19 cellular contexts compared by ENCODE assay signal in genomic region chr1:52693843-52694242, GRCh38. TPM values are rescaled to one million over a fixed set of nuclear protein-coding genes. Genes with fewer than 3 reads are reported as not detected.
A peak's percentile ranks its signal among the peaks of the same experiment; 100 is the strongest.
DNase-seq lines count a peak whose midpoint lies in the region; TF ChIP-seq lines count a peak whose summit lies in the region.
"Had no signal": no experiment of that assay in that cellular context is flagged by ENCODE, and none has a peak within 500 bp of the region (broad histone marks: within the 10 kb centered on the region; RNA-seq: fewer than 3 reads in every experiment).

No MANE protein-coding gene starts in this region.

- H3K4me2 ChIP-seq in Loucy (ENCODE audit: low read depth, low read length, poor library complexity, severe bottlenecking) (peak overlapping the region; percentile 16), OCI-LY7 (ENCODE audit: low read length) (no peak overlapping the region)
- H3K4me2 ChIP-seq: A549 had no signal

- no peaks in the 10 kb centered on the region for H4K20me1 ChIP-seq in Loucy (ENCODE audit: insufficient read depth, low read length, poor library complexity, severe bottlenecking)
- no peaks in the 10 kb centered on the region for H4K20me1 ChIP-seq in OCI-LY7 (ENCODE audit: insufficient read depth, low read length)

- no peaks in the 10 kb centered on the region for H3F3A ChIP-seq in Loucy (ENCODE audit: low read depth)

- H3K9me3 Mint-ChIP-seq in activated naive CD4-positive, alpha-beta T cell treated with anti-CD3 and anti-CD28 coated beads, Interleukin-2, amount 10 ng/mL, durations not matched to agents 7 days and 5 days, result no peaks in the 10 kb centered on the region

- TF ChIP-seq CTCF in A673 (conservative IDR thresholded peaks at IDR 0.05; ENCODE audit: low read depth, low read length), result no peak
- TF ChIP-seq CTCF in Loucy (conservative IDR thresholded peaks at IDR 0.05; ENCODE audit: low read length), result no peak
- no peak for TF ChIP-seq CTCF in OCI-LY7 (conservative IDR thresholded peaks at IDR 0.05; ENCODE audit: low read length)
- TF ChIP-seq CTCF in VCaP (conservative IDR thresholded peaks at IDR 0.05), result no peak

- H3K27ac ChIP-seq in A673 (ENCODE audit: low read depth, low read length, poor library complexity, severe bottlenecking), result no peak overlapping the region
- no peak overlapping the region for H3K27ac ChIP-seq in OCI-LY7 (ENCODE audit: low read depth, low read length, poor library complexity, severe bottlenecking)
- H3K27ac ChIP-seq in VCaP, result peak overlapping the region; percentile 9; the same call in 1 of the 2 replicates
- H3K27ac ChIP-seq: A549, GM23248 had no signal

- DNase-seq in A673 (ENCODE audit: low spot score) (no peak), OCI-LY7 (ENCODE audit: low spot score) (no peak), NCI-H1048 (lab: John Stamatoyannopoulos, UW) (no peak)
- no peak for DNase-seq in central memory CD4-positive, alpha-beta T cell
- no peak for DNase-seq in activated naive CD4-positive, alpha-beta T cell treated with anti-CD3 and anti-CD28 coated beads, Interleukin-2, amount 10 ng/mL, durations not matched to agents 7 days and 5 days
- DNase-seq: 8988T; C1 segment of cervical spinal cord; Calu3; CD4-positive, alpha-beta memory T cell; COR-L47; DMS53; DMS79 treated with DMSO at 0.1 percent for 48 hours; GF-D8; GM23248; H7; HCEC 1CT had no signal

- POLR2A ChIA-PET in A673 (lab: Charles Lee; ENCODE audit: low non-redundant PET) (interaction anchor here (0.6 kb wide), 1 partner anchor 551 kb away, joined by 4 read pairs; no protein-coding TSS in a partner anchor), OCI-LY7 (lab: Charles Lee) (interaction anchor here (0.5 to 1.0 kb wide), 2 partner anchors 38 to 140 kb away, joined by 3 to 4 read pairs; no protein-coding TSS in a partner anchor)

- peaks cover 27% of the 10 kb centered on the region for H3K4me1 Mint-ChIP-seq in activated naive CD4-positive, alpha-beta T cell treated with anti-CD3 and anti-CD28 coated beads, Interleukin-2, amount 10 ng/mL, durations not matched to agents 7 days and 5 days

- H3K27me3 Mint-ChIP-seq in activated naive CD4-positive, alpha-beta T cell treated with anti-CD3 and anti-CD28 coated beads, Interleukin-2, amount 10 ng/mL, durations not matched to agents 7 days and 5 days, result no peaks in the 10 kb centered on the region
- H3K27me3 Mint-ChIP-seq: CD4-positive, alpha-beta memory T cell had no signal

- intact Hi-C loops in A673 (cut with micrococcal nuclease; ENCODE audit: unreplicated experiment), result no loop called here
- intact Hi-C loops in OCI-LY7 (cut with micrococcal nuclease; ENCODE audit: unreplicated experiment), result no loop called here

- H3K9me2 ChIP-seq in Loucy (replicated peaks; ENCODE audit: low read depth, low read length) (no peaks in the 10 kb centered on the region), OCI-LY7 (ENCODE audit: insufficient read depth, low read length) (no peaks in the 10 kb centered on the region)

- H3K9ac ChIP-seq in Loucy (ENCODE audit: low read depth, low read length, poor library complexity, severe bottlenecking), result no peak overlapping the region
- H3K9ac ChIP-seq: GM23248 had no signal

- peaks cover 25% of the 10 kb centered on the region for H3K36me3 Mint-ChIP-seq in activated naive CD4-positive, alpha-beta T cell treated with anti-CD3 and anti-CD28 coated beads, Interleukin-2, amount 10 ng/mL, durations not matched to agents 7 days and 5 days

- BruUV-seq in A673 (replicated peaks; lab: Mats Ljungman, UMichigan), result TSS peak; percentile 1
- BruUV-seq in OCI-LY7 (replicated peaks; lab: Mats Ljungman, UMichigan), result TSS peak; percentile 39

- no peak overlapping the region for H2AFZ ChIP-seq in Loucy (ENCODE audit: low read length)
- no peak overlapping the region for H2AFZ ChIP-seq in OCI-LY7 (ENCODE audit: low read length)
- H2AFZ ChIP-seq: GM23248 had no signal

- no peaks in the 10 kb centered on the region for H3K27me3 ChIP-seq in A673 (replicated peaks; ENCODE audit: insufficient read depth, low read depth, low read length, poor library complexity)
- no peaks in the 10 kb centered on the region for H3K27me3 ChIP-seq in Loucy (ENCODE audit: insufficient read depth, low read length, poor library complexity, severe bottlenecking)

- CTCF ChIA-PET in A673 (lab: Charles Lee), result interaction anchor here (0.7 kb wide), 1 partner anchor 9 kb away, joined by 6 read pairs; no protein-coding TSS in a partner anchor
- CTCF ChIA-PET in OCI-LY7 (lab: Charles Lee; ENCODE audit: unreplicated experiment), result no interaction called here
- CTCF ChIA-PET in activated naive CD4-positive, alpha-beta T cell treated with anti-CD3 and anti-CD28 coated beads, Interleukin-2, amount 10 ng/mL, durations not matched to agents 7 days and 5 days (lab: Charles Lee), result no interaction called here

- no peak overlapping the region for H3K4me3 Mint-ChIP-seq in activated naive CD4-positive, alpha-beta T cell treated with anti-CD3 and anti-CD28 coated beads, Interleukin-2, amount 10 ng/mL, durations not matched to agents 7 days and 5 days

- H3K36me3 ChIP-seq in A673 (ENCODE audit: insufficient read depth, low read length, poor library complexity, severe bottlenecking) (peaks cover 23% of the 10 kb centered on the region), Loucy (ENCODE audit: insufficient read depth, low read length) (peaks cover 16% of the 10 kb centered on the region; the same call in 1 of the 2 replicates), OCI-LY7 (ENCODE audit: insufficient read depth, low read length) (peaks cover 56% of the 10 kb centered on the region)

- no peak overlapping the region for H3K27ac Mint-ChIP-seq in activated naive CD4-positive, alpha-beta T cell treated with anti-CD3 and anti-CD28 coated beads, Interleukin-2, amount 10 ng/mL, durations not matched to agents 7 days and 5 days
- H3K27ac Mint-ChIP-seq: CD4-positive, alpha-beta memory T cell had no signal

- H3K79me2 ChIP-seq in Loucy (ENCODE audit: insufficient read depth, low read length), result peaks cover 59% of the 10 kb centered on the region
- peaks cover 31% of the 10 kb centered on the region; the same call in 1 of the 2 replicates for H3K79me2 ChIP-seq in OCI-LY7 (ENCODE audit: insufficient read depth, low read depth, low read length)

- H3K4me3 ChIP-seq in A673 (ENCODE audit: low read depth, low read length, poor library complexity, severe bottlenecking) (no peak overlapping the region), Loucy (ENCODE audit: low read length, poor library complexity, severe bottlenecking) (no peak overlapping the region), OCI-LY7 (ENCODE audit: low read depth, low read length, poor library complexity, severe bottlenecking) (no peak overlapping the region)
- H3K4me3 ChIP-seq: A549, GM23248 had no signal

- H3K9me3 ChIP-seq in A673 (ENCODE audit: low read depth, low read length, poor library complexity, severe bottlenecking), result no peaks in the 10 kb centered on the region
- no peaks in the 10 kb centered on the region for H3K9me3 ChIP-seq in Loucy (ENCODE audit: insufficient read depth, low read depth, low read length)
- H3K9me3 ChIP-seq in OCI-LY7 (ENCODE audit: low read length), result no peaks in the 10 kb centered on the region
- H3K9me3 ChIP-seq: A549 had no signal

- peaks cover 4% of the 10 kb centered on the region for H3K4me1 ChIP-seq in A673 (ENCODE audit: insufficient read depth, low read length, poor library complexity, severe bottlenecking)
- H3K4me1 ChIP-seq in Loucy (ENCODE audit: insufficient read depth, low read length, poor library complexity, severe bottlenecking), result peaks cover 13% of the 10 kb centered on the region
- peaks cover 9% of the 10 kb centered on the region for H3K4me1 ChIP-seq in OCI-LY7 (ENCODE audit: insufficient read depth, low read length, poor library complexity, severe bottlenecking)

RNA-seq across cellular contexts. Expression of gene COA7, which starts 4.3 kb away (rescaled TPM):
- total RNA-seq in A673 (2021), result 52.1 and 53.4 TPM in 2 replicates
- 6.6 and 7.0 TPM in 2 replicates for total RNA-seq in OCI-LY7 (2014; rRNA removed; shearing (Covaris generic))
- total RNA-seq in OCI-LY7 (2022), result 19.9 and 26.1 TPM in 2 replicates

RNA-seq across cellular contexts. Expression of gene ZYG11B, which starts 32.4 kb away (rescaled TPM):
- total RNA-seq in A673 (2021) (23.1 and 25.9 TPM in 2 replicates), OCI-LY7 (2022) (13.9 and 15.9 TPM in 2 replicates)
- 8.5 and 11.2 TPM in 2 replicates for total RNA-seq in OCI-LY7 (2014; rRNA removed; shearing (Covaris generic))
